7 cellular contexts compared by ENCODE assay signal in the genomic region with DNA sequence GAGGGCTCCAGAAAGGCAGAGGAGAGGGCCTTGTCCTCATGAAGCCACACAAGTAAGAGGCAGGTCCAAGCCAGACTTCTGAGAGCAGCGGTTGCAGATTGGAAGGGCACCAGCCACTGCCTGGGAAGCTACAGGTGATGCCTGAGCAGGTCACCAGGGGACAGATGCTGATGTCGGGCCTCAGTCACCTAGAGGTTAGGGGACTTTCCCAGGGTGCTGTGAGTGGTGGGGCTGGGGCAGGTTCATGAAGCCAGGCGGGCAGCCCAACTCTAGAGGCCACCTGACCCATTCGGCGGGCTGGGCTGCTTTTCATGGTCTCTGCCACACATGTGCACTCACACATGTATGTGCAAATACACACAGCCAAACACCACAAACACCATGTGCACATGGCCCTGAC. TPM values are rescaled to one million over a fixed set of nuclear protein-coding genes. Genes with fewer than 3 reads are reported as not detected.
"Had no signal": no experiment of that assay in that cellular context is flagged by ENCODE, and none has a peak within 500 bp of the region (broad histone marks: within the 10 kb centered on the region; RNA-seq: fewer than 3 reads in every experiment).

No MANE protein-coding gene starts in this region.

RNA-seq across cellular contexts. Expression of a gene that starts 3.6 kb away (rescaled TPM):
- total RNA-seq: GM23248, H4, H7, HepG2, HFFc6, HT1080 had no signal
- polyA plus RNA-seq: GM23248, HepG2, IgD-negative memory B cell had no signal

RNA-seq across cellular contexts. Expression of a gene that starts 52.0 kb away (rescaled TPM):
- total RNA-seq: GM23248, H4, H7, HepG2, HFFc6, HT1080 had no signal
- polyA plus RNA-seq: GM23248, HepG2, IgD-negative memory B cell had no signal
